10 cellular contexts compared by ENCODE assay signal in genomic region chr13:106919638-106920037, GRCh38.
DNase-seq lines count a peak whose midpoint lies in the region; ATAC-seq and TF ChIP-seq lines count a peak whose summit lies in the region.
"Had no signal": no experiment of that assay in that cellular context is flagged by ENCODE, and none has a peak within 500 bp of the region (broad histone marks: within the 10 kb centered on the region; RNA-seq: fewer than 3 reads in every experiment).

No MANE protein-coding gene starts in this region.

- intact Hi-C loops in lower lobe of right lung (cut with DNase I) (no loop called here), stomach (cut with DNase I; ENCODE audit: low total_unique reads) (no loop called here)
- intact Hi-C loops in activated T-helper 1 cell treated with anti-CD3 and anti-CD28 coated beads, Interleukin-12 subunit alpha, Interleukin-12 subunit beta, Interleukin-2, Interleukin-4 antibody, amounts not matched to agents 30 ng/mL and 10 ng/mL and 1 ng/mL, durations not matched to agents 14 hours and 24 hours and 36 hours (cut with micrococcal nuclease), result loop anchor here (2.0 to 10.0 kb wide), 4 partner anchors 295 to 837 kb away; partner anchors contain the start of genes ARGLU1 and EFNB2

- TF ChIP-seq CTCF in lower lobe of right lung (IDR thresholded peaks at IDR 0.05), result no peak
- TF ChIP-seq CTCF in stomach (IDR thresholded peaks at IDR 0.05), result no peak

- no peaks in the 10 kb centered on the region for H3K36me3 Mint-ChIP-seq in activated T-helper 1 cell treated with anti-CD3 and anti-CD28 coated beads, Interleukin-12 subunit alpha, Interleukin-12 subunit beta, Interleukin-2, Interleukin-4 antibody, amounts not matched to agents 30 ng/mL and 10 ng/mL and 1 ng/mL, durations not matched to agents 14 hours and 24 hours and 36 hours (ENCODE audit: low read depth)

- H3K36me3 ChIP-seq in endocrine pancreas (ENCODE audit: control insufficient read depth, insufficient read depth, low read length), result no peaks in the 10 kb centered on the region
- H3K36me3 ChIP-seq in lower lobe of right lung, result no peaks in the 10 kb centered on the region
- H3K36me3 ChIP-seq in stomach, result no peaks in the 10 kb centered on the region

- H3K27ac Mint-ChIP-seq in activated T-helper 1 cell treated with anti-CD3 and anti-CD28 coated beads, Interleukin-12 subunit alpha, Interleukin-12 subunit beta, Interleukin-2, Interleukin-4 antibody, amounts not matched to agents 30 ng/mL and 10 ng/mL and 1 ng/mL, durations not matched to agents 14 hours and 24 hours and 36 hours, result no peak overlapping the region

- peaks cover 18% of the 10 kb centered on the region for H3K27me3 Mint-ChIP-seq in activated T-helper 1 cell treated with anti-CD3 and anti-CD28 coated beads, Interleukin-12 subunit alpha, Interleukin-12 subunit beta, Interleukin-2, Interleukin-4 antibody, amounts not matched to agents 30 ng/mL and 10 ng/mL and 1 ng/mL, durations not matched to agents 14 hours and 24 hours and 36 hours (ENCODE audit: insufficient read depth)

- no peaks in the 10 kb centered on the region for H3K4me1 Mint-ChIP-seq in activated T-helper 1 cell treated with anti-CD3 and anti-CD28 coated beads, Interleukin-12 subunit alpha, Interleukin-12 subunit beta, Interleukin-2, Interleukin-4 antibody, amounts not matched to agents 30 ng/mL and 10 ng/mL and 1 ng/mL, durations not matched to agents 14 hours and 24 hours and 36 hours (ENCODE audit: low read depth)

- DNase-seq in KBM-7 (peak; percentile 79), lower lobe of right lung (peak; percentile 51), stomach (no peak), mesenteric fat pad (ENCODE audit: low spot score) (no peak), NCI-H510A (lab: John Stamatoyannopoulos, UW) (no peak)
- DNase-seq in activated T-helper 1 cell treated with anti-CD3 and anti-CD28 coated beads, Interleukin-12 subunit alpha, Interleukin-12 subunit beta, Interleukin-2, Interleukin-4 antibody, amounts not matched to agents 30 ng/mL and 10 ng/mL and 1 ng/mL, durations not matched to agents 14 hours and 24 hours and 36 hours (ENCODE audit: low spot score), result no peak
- DNase-seq: NCI-H2029 had no signal

- H3K4me3 ChIP-seq in endocrine pancreas (ENCODE audit: control insufficient read depth, insufficient read depth, low read length) (peak overlapping the region; percentile 43), lower lobe of right lung (peak overlapping the region; percentile 0), stomach (no peak overlapping the region)
- H3K4me3 ChIP-seq: GM12878 had no signal

- no peak overlapping the region for H3K4me3 Mint-ChIP-seq in activated T-helper 1 cell treated with anti-CD3 and anti-CD28 coated beads, Interleukin-12 subunit alpha, Interleukin-12 subunit beta, Interleukin-2, Interleukin-4 antibody, amounts not matched to agents 30 ng/mL and 10 ng/mL and 1 ng/mL, durations not matched to agents 14 hours and 24 hours and 36 hours

- H3K9me3 Mint-ChIP-seq in activated T-helper 1 cell treated with anti-CD3 and anti-CD28 coated beads, Interleukin-12 subunit alpha, Interleukin-12 subunit beta, Interleukin-2, Interleukin-4 antibody, amounts not matched to agents 30 ng/mL and 10 ng/mL and 1 ng/mL, durations not matched to agents 14 hours and 24 hours and 36 hours, result no peaks in the 10 kb centered on the region

- H3K27me3 ChIP-seq in endocrine pancreas (ENCODE audit: control insufficient read depth, insufficient read depth, low read length) (no peaks in the 10 kb centered on the region), lower lobe of right lung (ENCODE audit: low read depth) (no peaks in the 10 kb centered on the region), stomach (peaks cover 0 to 9% (median 0%) of the 10 kb centered on the region in 3 donors)

- no peak overlapping the region for H3K9ac ChIP-seq in endocrine pancreas (ENCODE audit: control insufficient read depth, insufficient read depth, low read length)

- H3K27ac ChIP-seq in lower lobe of right lung, result peak overlapping the region; percentile 90
- peak overlapping the region in 4 of 5 donors; percentile 8 to 88 (median 60) for H3K27ac ChIP-seq in stomach

- in situ Hi-C loops in KBM-7 (cut with MboI; ENCODE audit: low pct_unique_long_range_greater_than_20kb, low sequenced_read_pairs), result loop anchor here (25.0 kb wide), 1 partner anchor 357 kb away; the partner anchor contains the start of gene ARGLU1

- peak; percentile 56 to 61 for ATAC-seq in lower lobe of right lung
- ATAC-seq in GM18498 (IDR thresholded peaks at IDR 0.05; ENCODE audit: unreplicated experiment), result no peak

- no peak for TF ChIP-seq POLR2A in stomach (IDR thresholded peaks at IDR 0.05)

- H3K4me1 ChIP-seq in endocrine pancreas (ENCODE audit: control insufficient read depth, insufficient read depth, low read length), result no peaks in the 10 kb centered on the region
- H3K4me1 ChIP-seq in lower lobe of right lung, result peaks cover 16% of the 10 kb centered on the region
- peaks cover 0 to 25% (median 4%) of the 10 kb centered on the region in 4 donors for H3K4me1 ChIP-seq in stomach

- TF ChIP-seq EP300 in stomach (IDR thresholded peaks at IDR 0.05), result no peak

- WGBS in stomach, 5 donors, result 25 to 42% (median 35%) methylated on average over 13 of the region's 13 CpGs

- no peaks in the 10 kb centered on the region for H3K9me3 ChIP-seq in endocrine pancreas (ENCODE audit: control insufficient read depth, low read length)
- no peaks in the 10 kb centered on the region for H3K9me3 ChIP-seq in lower lobe of right lung
- H3K9me3 ChIP-seq in stomach, result no peaks in the 10 kb centered on the region

Comparison
In these comparisons a context has a peak if more than half of its experiments do, and no peak if none do; other contexts are left out.
1. DNase-seq: peak in KBM-7 (single experiment) and lower lobe of right lung (single experiment); none in stomach (single experiment), mesenteric fat pad (single experiment), NCI-H510A (single experiment) and activated T-helper 1 cell treated with anti-CD3 and anti-CD28 coated beads, Interleukin-12 subunit alpha, Interleukin-12 subunit beta, Interleukin-2, Interleukin-4 antibody, amounts not matched to agents 30 ng/mL and 10 ng/mL and 1 ng/mL, durations not matched to agents 14 hours and 24 hours and 36 hours (single experiment).
2. H3K4me3 ChIP-seq: peak in endocrine pancreas (single experiment) and lower lobe of right lung (single experiment); none in stomach (0 of 4).